In genomic region chr7:77823787-77824186, GRCh38 we compare ENCODE assay signal across 21 cellular contexts. TPM values are rescaled to one million over a fixed set of nuclear protein-coding genes. Genes with fewer than 3 reads are reported as not detected.
DNase-seq lines count a peak whose midpoint lies in the region; ATAC-seq and TF ChIP-seq lines count a peak whose summit lies in the region.
"Had no signal": no experiment of that assay in that cellular context is flagged by ENCODE, and none has a peak within 500 bp of the region (broad histone marks: within the 10 kb centered on the region; RNA-seq: fewer than 3 reads in every experiment).

No MANE protein-coding gene starts in this region.

- H3K4me1 ChIP-seq in suprapubic skin: no peaks in the 10 kb centered on the region
- H3K4me1 ChIP-seq: HAP-1, Peyer's patch had no signal

- peaks cover 5% of the 10 kb centered on the region for H3K36me3 ChIP-seq in suprapubic skin
- H3K36me3 ChIP-seq: HAP-1, Peyer's patch had no signal

- no peak overlapping the region for H3K4me3 ChIP-seq in suprapubic skin
- H3K4me3 ChIP-seq: coronary artery, esophagus squamous epithelium, HAP-1, hepatocyte, Peyer's patch had no signal

- H3K27ac ChIP-seq in suprapubic skin: no peak overlapping the region
- H3K27ac ChIP-seq: esophagus squamous epithelium, hepatocyte had no signal

- H3K27ac Mint-ChIP-seq in stimulated activated naive CD8-positive, alpha-beta T cell treated with anti-CD3 and anti-CD28 coated beads, Interleukin-15, Interleukin-2, amounts not matched to agents 100 ng/mL and 50 ng/mL, for 24 hours: peak overlapping the region; percentile 38
- H3K27ac Mint-ChIP-seq: progenitor cell of endocrine pancreas had no signal

- no peak for TF ChIP-seq CTCF in suprapubic skin (IDR thresholded peaks at IDR 0.05)

- peak overlapping the region; percentile 11 for H3K4me3 Mint-ChIP-seq in stimulated activated naive CD8-positive, alpha-beta T cell treated with anti-CD3 and anti-CD28 coated beads, Interleukin-15, Interleukin-2, amounts not matched to agents 100 ng/mL and 50 ng/mL, for 24 hours

- peaks cover 52% of the 10 kb centered on the region for H3K36me3 Mint-ChIP-seq in stimulated activated naive CD8-positive, alpha-beta T cell treated with anti-CD3 and anti-CD28 coated beads, Interleukin-15, Interleukin-2, amounts not matched to agents 100 ng/mL and 50 ng/mL, for 24 hours (ENCODE audit: low read depth)

- peaks cover 36% of the 10 kb centered on the region for H3K4me1 Mint-ChIP-seq in stimulated activated naive CD8-positive, alpha-beta T cell treated with anti-CD3 and anti-CD28 coated beads, Interleukin-15, Interleukin-2, amounts not matched to agents 100 ng/mL and 50 ng/mL, for 24 hours (ENCODE audit: low read depth)

- no peaks in the 10 kb centered on the region for H3K27me3 ChIP-seq in suprapubic skin
- H3K27me3 ChIP-seq: esophagus squamous epithelium, hepatocyte, Peyer's patch had no signal

- WGBS in suprapubic skin: 92% methylated on average over 2 of the region's 2 CpGs

- TF ChIP-seq POLR2A in suprapubic skin (IDR thresholded peaks at IDR 0.05): no peak

- H3K9me3 Mint-ChIP-seq in stimulated activated naive CD8-positive, alpha-beta T cell treated with anti-CD3 and anti-CD28 coated beads, Interleukin-15, Interleukin-2, amounts not matched to agents 100 ng/mL and 50 ng/mL, for 24 hours: peaks cover 21% of the 10 kb centered on the region

- ATAC-seq in stimulated activated naive CD8-positive, alpha-beta T cell treated with anti-CD3 and anti-CD28 coated beads, Interleukin-15, Interleukin-2, amounts not matched to agents 100 U/mL and 50 U/mL, for 24 hours: no peak
- ATAC-seq in HG02610 (IDR thresholded peaks at IDR 0.05; ENCODE audit: unreplicated experiment): peak; percentile 37

- no peaks in the 10 kb centered on the region for H3K27me3 Mint-ChIP-seq in stimulated activated naive CD8-positive, alpha-beta T cell treated with anti-CD3 and anti-CD28 coated beads, Interleukin-15, Interleukin-2, amounts not matched to agents 100 ng/mL and 50 ng/mL, for 24 hours
- H3K27me3 Mint-ChIP-seq: progenitor cell of endocrine pancreas had no signal

- no peak for TF ChIP-seq EP300 in suprapubic skin (IDR thresholded peaks at IDR 0.05)

- H3K9me3 ChIP-seq in suprapubic skin: peaks cover 30% of the 10 kb centered on the region

- no peak for DNase-seq in stimulated activated naive CD8-positive, alpha-beta T cell treated with anti-CD3 and anti-CD28 coated beads, Interleukin-15, Interleukin-2, amounts not matched to agents 100 U/mL and 50 U/mL, for 24 hours
- peak; percentile 35 for DNase-seq in NCI-H226
- no peak for DNase-seq in NCI-H2227 treated with DMSO at 0.1 percent for 48 hours (lab: John Stamatoyannopoulos, UW)
- no peak for DNase-seq in globus pallidus (ENCODE audit: low spot score)
- no peak for DNase-seq in activated gamma-delta T cell (lab: John Stamatoyannopoulos, UW)
- DNase-seq in suprapubic skin (ENCODE audit: low spot score in 2 of 2): no peak
- DNase-seq: activated CD4-positive, alpha-beta T cell treated with anti-CD3 and anti-CD28 coated beads for 1 hour; activated T-cell treated with anti-CD3 and anti-CD28 coated beads, Interleukin-2, amount 50 U/mL, for 1 hour; amniotic stem cell; esophagus squamous epithelium; IMR-90; NCI-H1092 treated with DMSO at 0.1 percent for 48 hours; NCI-H510A; Peyer's patch; T-helper 1 cell had no signal

RNA-seq across cellular contexts. Expression of gene PHTF2, which starts 25.2 kb away (rescaled TPM):
- total RNA-seq in suprapubic skin: 10 to 100 TPM in 3 of 4 donors, 1 to 10 TPM in 1; 9.6 to 33.7 (median 15.7) TPM

RNA-seq across cellular contexts. Expression of gene TMEM60, which starts 25.6 kb away (rescaled TPM):
- 10 to 100 TPM in 2 of 4 donors, 1 to 10 TPM in 2; 8.3 to 13.5 (median 10.8) TPM for total RNA-seq in suprapubic skin
